Comparison of ENCODE assay signal across 8 cellular contexts in the genomic region with DNA sequence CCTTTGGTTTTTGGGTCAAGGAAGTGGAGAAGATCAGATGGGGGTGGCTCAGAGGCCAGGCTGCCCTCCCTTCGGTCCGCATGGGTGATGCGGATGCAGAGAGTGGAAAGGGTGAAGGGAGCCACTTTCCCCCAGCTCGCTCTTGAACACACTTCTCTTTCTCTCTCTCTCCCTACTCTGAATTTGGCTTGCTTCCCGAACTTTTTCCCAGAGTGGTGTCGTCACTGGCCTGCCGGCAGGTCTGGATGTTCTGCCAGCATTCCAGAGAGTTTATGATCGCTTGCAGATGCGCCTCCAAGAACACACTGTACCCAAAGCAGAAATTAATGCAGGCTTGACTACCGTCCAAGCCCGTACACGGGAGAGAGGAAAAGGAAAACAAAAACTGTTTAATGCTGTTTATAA.
DNase-seq lines count a peak whose midpoint lies in the region; FAIRE-seq and TF ChIP-seq lines count a peak whose summit lies in the region.

No MANE protein-coding gene starts in this region.

- H3K4me1 ChIP-seq in thyroid gland (peaks cover 90 to 95% of the 10 kb centered on the region in 2 donors), mesendoderm (ENCODE audit: control insufficient read depth, low read depth, low read length) (no peaks in the 10 kb centered on the region)

- no peaks in the 10 kb centered on the region for H3K9me3 ChIP-seq in thyroid gland

- peak overlapping the region; percentile 99 to 100 (median 100) for H3K27ac ChIP-seq in thyroid gland
- no peak overlapping the region for H3K27ac ChIP-seq in mesendoderm (ENCODE audit: low read depth, low read length)

- H4K5ac ChIP-seq in mesendoderm (ENCODE audit: low read length), result no peak overlapping the region

- no peaks in the 10 kb centered on the region for H3K79me2 ChIP-seq in mesendoderm (ENCODE audit: control insufficient read depth, insufficient read depth, low read length)

- WGBS in lower leg skin, 2 donors, result 3 to 4% methylated on average over 12 of the region's 12 CpGs
- 2 to 6% methylated on average over 12 of the region's 12 CpGs for WGBS in thyroid gland, 2 donors
- WGBS in mesendoderm (ENCODE audit: extremely low coverage, insufficient coverage, low lambda C conversion rate), result no CpG with 5 or more reads among the region's 12 CpGs

- H3K4me2 ChIP-seq in mesendoderm (ENCODE audit: low read length), result no peak overlapping the region

- no peak overlapping the region for H2BK5ac ChIP-seq in mesendoderm (ENCODE audit: low read length)

- no peak overlapping the region for H3K23ac ChIP-seq in mesendoderm (ENCODE audit: low read length)

- H3K36me3 ChIP-seq in thyroid gland (peaks cover under 1 to 13% of the 10 kb centered on the region in 2 donors), mesendoderm (ENCODE audit: control insufficient read depth, insufficient read depth, low read length) (no peaks in the 10 kb centered on the region)

- H2AK5ac ChIP-seq in mesendoderm (ENCODE audit: low read length), result no peak overlapping the region

- intact Hi-C loops in lower leg skin (cut with DNase I; ENCODE audit: low total_unique reads), result no loop called here
- intact Hi-C loops in thyroid gland (cut with DNase I), result no loop called here

- no peak overlapping the region for H2BK15ac ChIP-seq in mesendoderm (replicated peaks; ENCODE audit: low read depth)

- no peak overlapping the region for H2BK120ac ChIP-seq in mesendoderm (ENCODE audit: low read depth, low read length)

- peak; percentile 5 for FAIRE-seq in colon (lab: Jason Lieb, UNC)

- no peak overlapping the region for H3K56ac ChIP-seq in mesendoderm (ENCODE audit: low read length)

- TF ChIP-seq POLR2A in lower leg skin (IDR thresholded peaks at IDR 0.05), result no peak
- TF ChIP-seq POLR2A in thyroid gland (IDR thresholded peaks at IDR 0.05), result peak in 1 of 2 donors; percentile 69

- H3K9ac ChIP-seq in mesendoderm (ENCODE audit: low read length), result no peak overlapping the region

- no peak overlapping the region for H4K8ac ChIP-seq in mesendoderm (ENCODE audit: low read depth, low read length)

- TF ChIP-seq CTCF in lower leg skin (IDR thresholded peaks at IDR 0.05) (no peak), thyroid gland (IDR thresholded peaks at IDR 0.05) (no peak)

- no peak overlapping the region for H3K4ac ChIP-seq in mesendoderm (ENCODE audit: low read depth, low read length)

- H3K18ac ChIP-seq in mesendoderm (ENCODE audit: low read length), result no peak overlapping the region

- H3K79me1 ChIP-seq in mesendoderm (ENCODE audit: low read length), result no peaks in the 10 kb centered on the region

- DNase-seq in DMS153 (lab: John Stamatoyannopoulos, UW) (peak; percentile 84), NCI-H345 (lab: John Stamatoyannopoulos, UW) (peak; percentile 94), lower leg skin (ENCODE audit: low spot score in 2 of 2) (peak; percentile 97), thyroid gland (peak; percentile 93 to 94), mesendoderm (no peak)
- no peak for DNase-seq in central memory CD4-positive, alpha-beta T cell
- DNase-seq in stimulated activated CD4-positive, alpha-beta T cell treated with anti-CD3 and anti-CD28 coated beads, Interleukin-12 subunit alpha, Interleukin-12 subunit beta, amount 100 ng/mL, for 4 hours, result no peak

- H3K27me3 ChIP-seq in thyroid gland (no peaks in the 10 kb centered on the region), mesendoderm (ENCODE audit: insufficient read depth, low read length, poor library complexity) (no peaks in the 10 kb centered on the region)

- H3K4me3 ChIP-seq in lower leg skin (ENCODE audit: low read depth, poor library complexity, severe bottlenecking) (no peak overlapping the region), thyroid gland (replicated peaks in 1 of 3) (no peak overlapping the region), mesendoderm (ENCODE audit: low read length) (no peak overlapping the region)

Comparison
In these comparisons a context has a peak if more than half of its experiments do, and no peak if none do; other contexts are left out.
1. DNase-seq: peak in DMS153 (single experiment), NCI-H345 (single experiment), lower leg skin (2 of 2) and thyroid gland (2 of 2); none in central memory CD4-positive, alpha-beta T cell (single experiment), stimulated activated CD4-positive, alpha-beta T cell treated with anti-CD3 and anti-CD28 coated beads, Interleukin-12 subunit alpha, Interleukin-12 subunit beta, amount 100 ng/mL, for 4 hours (single experiment) and mesendoderm (single experiment).